In the genomic region with DNA sequence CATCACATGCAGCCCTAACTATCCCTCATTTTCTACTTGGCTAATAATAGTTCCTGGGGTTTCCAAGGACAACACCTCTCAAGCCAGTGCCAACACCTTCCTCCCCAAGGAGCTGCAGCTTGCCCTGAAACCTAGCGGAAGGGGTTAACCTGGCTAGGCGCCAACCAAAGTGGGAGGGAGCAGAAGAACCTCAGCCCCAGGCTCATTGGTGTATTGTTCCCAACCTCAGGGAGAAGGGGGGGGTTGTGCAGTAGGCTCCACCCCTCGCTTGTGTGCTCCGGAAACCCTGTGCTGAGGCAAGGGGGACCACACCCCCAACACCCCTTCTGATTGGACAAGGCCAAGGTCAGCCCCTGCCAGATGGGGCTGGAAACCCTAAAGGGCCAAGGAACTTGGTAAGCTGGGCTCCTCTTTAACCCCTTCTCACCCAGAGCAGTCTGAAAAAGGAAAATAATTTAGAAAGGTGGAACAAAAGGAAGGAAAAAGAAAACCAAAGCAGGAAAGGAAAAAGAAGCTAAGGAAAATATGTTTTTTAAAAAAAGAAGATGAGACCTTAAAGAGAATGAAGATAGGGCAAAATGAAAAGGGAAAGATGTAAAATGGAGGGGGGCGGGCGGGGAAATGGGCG, we compare ENCODE assay signal across 8 cellular contexts. TPM values are rescaled to one million over a fixed set of nuclear protein-coding genes. Genes with fewer than 3 reads are reported as not detected.
DNase-seq lines count a peak whose midpoint lies in the region; ATAC-seq and TF ChIP-seq lines count a peak whose summit lies in the region.

No MANE protein-coding gene starts in this region.

- ATAC-seq in GM21528 (IDR thresholded peaks at IDR 0.05; ENCODE audit: low FRiP score, unreplicated experiment) (peak; percentile 42), Panc1 (peak; percentile 54)
- ATAC-seq in naive thymus-derived CD4-positive, alpha-beta T cell: peak; percentile 87

- H3K27ac ChIP-seq in Panc1 (ENCODE audit: low read length): peak overlapping the region; percentile 62
- H3K27ac ChIP-seq in esophagus squamous epithelium: peak overlapping the region; percentile 95 to 99 (median 98)
- peak overlapping the region; percentile 98 for H3K27ac ChIP-seq in naive thymus-derived CD4-positive, alpha-beta T cell (ENCODE audit: low read depth, low read length)

- WGBS in esophagus squamous epithelium, 2 donors: 28 to 39% methylated on average over 3 to 5 of the region's 7 CpGs

- DNase-seq in COR-L47 (lab: John Stamatoyannopoulos, UW): peak; percentile 97
- no peak for DNase-seq in Panc1 (ENCODE audit: low read depth, low spot score)
- DNase-seq in activated T-cell treated with anti-CD3 and anti-CD28 coated beads, Interleukin-2, amount 50 U/mL, for 48 hours: peak; percentile 96
- DNase-seq in esophagus squamous epithelium (lab: John Stamatoyannopoulos, UW): peak; percentile 89
- peak; percentile 78 to 99 (median 99) for DNase-seq in naive thymus-derived CD4-positive, alpha-beta T cell
- peak; percentile 91 to 98 for DNase-seq in stimulated activated CD8-positive, alpha-beta memory T cell treated with anti-CD3 and anti-CD28 coated beads, Interleukin-7, amount 100 ng/mL, for 48 hours (ENCODE audit: extremely low read depth in 1 of 2, low read depth in 1 of 2)

- in situ Hi-C loops in Panc1 (cut with HindIII; ENCODE audit: low pct_unique_long_range_greater_than_20kb, low sequenced_read_pairs): no loop called here

- H3K36me3 ChIP-seq in Panc1 (ENCODE audit: control insufficient read depth, insufficient read depth, low read length) (peaks cover 33% of the 10 kb centered on the region), esophagus squamous epithelium (peaks cover 31 to 54% (median 39%) of the 10 kb centered on the region in 3 donors)
- H3K36me3 ChIP-seq in naive thymus-derived CD4-positive, alpha-beta T cell (ENCODE audit: control insufficient read depth in 2 of 3, insufficient read depth in 3 of 3, low read length in 3 of 3): peaks cover 12 to 64% (median 34%) of the 10 kb centered on the region in 3 experiments

- peaks cover 2% of the 10 kb centered on the region for H3K27me3 Mint-ChIP-seq in IgD-negative memory B cell
- no peaks in the 10 kb centered on the region for H3K27me3 Mint-ChIP-seq in naive thymus-derived CD4-positive, alpha-beta T cell

- H3K27ac Mint-ChIP-seq in IgD-negative memory B cell: peak overlapping the region; percentile 92 to 98 (median 94)
- peak overlapping the region; percentile 90 to 98 (median 97) for H3K27ac Mint-ChIP-seq in naive thymus-derived CD4-positive, alpha-beta T cell

- H3K36me3 Mint-ChIP-seq in IgD-negative memory B cell: peaks cover 11% of the 10 kb centered on the region
- H3K36me3 Mint-ChIP-seq in naive thymus-derived CD4-positive, alpha-beta T cell: peaks cover 16 to 64% (median 51%) of the 10 kb centered on the region in 5 donors

- CTCF ChIA-PET in Panc1 (lab: Charles Lee): no interaction called here
- CTCF ChIA-PET in naive thymus-derived CD4-positive, alpha-beta T cell (lab: Charles Lee): interaction anchor here (0.7 to 1.7 kb wide), 7 partner anchors 8 to 91 kb away, joined by 3 to 8 read pairs (median 4); a partner anchor contains a TSS

- intact Hi-C loops in Panc1 (cut with micrococcal nuclease; ENCODE audit: unreplicated experiment) (no loop called here), esophagus squamous epithelium (cut with DNase I) (loop anchor here (5.0 kb wide), 1 partner anchor 73 kb away; a partner anchor contains a TSS)
- intact Hi-C loops in naive thymus-derived CD4-positive, alpha-beta T cell (cut with micrococcal nuclease): loop anchor here (1.0 to 2.0 kb wide), 15 partner anchors 8 to 282 kb away; a partner anchor contains a TSS

- no peak for TF ChIP-seq POLR2A in esophagus squamous epithelium (IDR thresholded peaks at IDR 0.05)

- H3K4me3 Mint-ChIP-seq in IgD-negative memory B cell: peak overlapping the region; percentile 89 to 99 (median 96)
- H3K4me3 Mint-ChIP-seq in naive thymus-derived CD4-positive, alpha-beta T cell: peak overlapping the region; percentile 85 to 99 (median 94)

- H3K9me3 ChIP-seq in Panc1 (ENCODE audit: control insufficient read depth, insufficient read depth, low read depth, low read length) (no peaks in the 10 kb centered on the region), esophagus squamous epithelium (no peaks in the 10 kb centered on the region)
- no peaks in the 10 kb centered on the region for H3K9me3 ChIP-seq in naive thymus-derived CD4-positive, alpha-beta T cell (ENCODE audit: control insufficient read depth in 2 of 3, low read length in 3 of 3)

- H3K4me1 Mint-ChIP-seq in IgD-negative memory B cell: peaks cover 31 to 47% (median 37%) of the 10 kb centered on the region in 3 donors
- peaks cover 48 to 70% (median 59%) of the 10 kb centered on the region in 7 donors for H3K4me1 Mint-ChIP-seq in naive thymus-derived CD4-positive, alpha-beta T cell

- POLR2A ChIA-PET in Panc1 (lab: Charles Lee): interaction anchor here (0.7 kb wide), 2 partner anchors 46 to 103 kb away, joined by 3 to 7 read pairs; no protein-coding TSS in a partner anchor
- POLR2A ChIA-PET in naive thymus-derived CD4-positive, alpha-beta T cell (lab: Charles Lee): interaction anchor here (0.6 to 15.2 kb wide), 27 partner anchors 8 to 1486 kb away, joined by 3 to 219 read pairs (median 6); a partner anchor contains a TSS

- H3K27me3 ChIP-seq in Panc1 (ENCODE audit: control insufficient read depth, insufficient read depth, low read length): no peaks in the 10 kb centered on the region
- no peaks in the 10 kb centered on the region for H3K27me3 ChIP-seq in esophagus squamous epithelium
- no peaks in the 10 kb centered on the region for H3K27me3 ChIP-seq in naive thymus-derived CD4-positive, alpha-beta T cell (ENCODE audit: control insufficient read depth in 2 of 2, insufficient read depth in 2 of 2, low read length in 2 of 2)

- TF ChIP-seq CTCF in Panc1 (IDR thresholded peaks at IDR 0.05) (no peak), esophagus squamous epithelium (IDR thresholded peaks at IDR 0.05) (peak in 1 of 6 experiments; percentile 17)

- H3K4me1 ChIP-seq in Panc1 (ENCODE audit: control insufficient read depth, insufficient read depth, low read length) (peaks cover 19% of the 10 kb centered on the region), esophagus squamous epithelium (peaks cover 27 to 60% (median 33%) of the 10 kb centered on the region in 3 donors)
- H3K4me1 ChIP-seq in naive thymus-derived CD4-positive, alpha-beta T cell (ENCODE audit: control insufficient read depth in 2 of 2, insufficient read depth in 2 of 2, low read length in 2 of 2): peaks cover 19 to 23% of the 10 kb centered on the region in 2 donors

- H3K4me3 ChIP-seq in Panc1 (ENCODE audit: low read depth in 2 of 2, low read length in 2 of 2) (peak overlapping the region; percentile 39 to 70), esophagus squamous epithelium (peak overlapping the region; percentile 89 to 99 (median 94))
- peak overlapping the region; percentile 71 for H3K4me3 ChIP-seq in naive thymus-derived CD4-positive, alpha-beta T cell (ENCODE audit: low read length)

- no TSS peak for BruUV-seq in Panc1 (replicated peaks; lab: Mats Ljungman, UMichigan)

- peaks cover 0 to 3% (median 0%) of the 10 kb centered on the region in 3 donors for H3K9me3 Mint-ChIP-seq in IgD-negative memory B cell
- peaks cover 0 to 1% (median 0%) of the 10 kb centered on the region in 11 donors for H3K9me3 Mint-ChIP-seq in naive thymus-derived CD4-positive, alpha-beta T cell

RNA-seq across cellular contexts. Expression of a gene that starts 2.5 kb away (rescaled TPM):
- 32.9 TPM for polyA plus RNA-seq in IgD-negative memory B cell
- total RNA-seq in Panc1 (2021; ENCODE audit: unreplicated experiment) (163 TPM), esophagus squamous epithelium (100 to 1,000 TPM; 103 to 132 (median 111) TPM)
- 129 TPM for polyA plus RNA-seq in Panc1 (2012; ENCODE audit: insufficient read length)
- total RNA-seq in naive thymus-derived CD4-positive, alpha-beta T cell: 100 to 1,000 TPM; 134 to 238 (median 199) TPM
- 10 to 100 TPM; 25.6 to 46.4 TPM for polyA plus RNA-seq in naive thymus-derived CD4-positive, alpha-beta T cell

RNA-seq across cellular contexts. Expression of a gene that starts 7.9 kb away (rescaled TPM):
- polyA plus RNA-seq in IgD-negative memory B cell: 19.2 TPM
- total RNA-seq in Panc1 (2021; ENCODE audit: unreplicated experiment): 19.9 TPM
- polyA plus RNA-seq in Panc1 (2012; ENCODE audit: insufficient read length): 21.9 TPM
- 10 to 100 TPM in 1 of 4 donors, 1 to 10 TPM in 3; 5.0 to 12.7 (median 8.0) TPM for total RNA-seq in esophagus squamous epithelium
- total RNA-seq in naive thymus-derived CD4-positive, alpha-beta T cell: 10 to 100 TPM; 34.5 to 54.6 (median 37.4) TPM
- polyA plus RNA-seq in naive thymus-derived CD4-positive, alpha-beta T cell: 10 to 100 TPM; 20.2 to 25.4 TPM

RNA-seq across cellular contexts. Expression of a gene that starts 13.4 kb away (rescaled TPM):
- polyA plus RNA-seq in IgD-negative memory B cell: 13.8 TPM
- total RNA-seq in Panc1 (2021; ENCODE audit: unreplicated experiment): 88.8 TPM
- 77.9 TPM for polyA plus RNA-seq in Panc1 (2012; ENCODE audit: insufficient read length)
- 10 to 100 TPM; 34.7 to 58.6 (median 53.6) TPM for total RNA-seq in esophagus squamous epithelium
- total RNA-seq in naive thymus-derived CD4-positive, alpha-beta T cell: 100 to 1,000 TPM; 152 to 209 (median 188) TPM
- 10 to 100 TPM; 14.6 to 23.9 TPM for polyA plus RNA-seq in naive thymus-derived CD4-positive, alpha-beta T cell

RNA-seq across cellular contexts. Expression of a gene that starts 13.9 kb away (rescaled TPM):
- 0.19 TPM for polyA plus RNA-seq in IgD-negative memory B cell
- total RNA-seq in Panc1 (2021; ENCODE audit: unreplicated experiment): 2.7 TPM
- 5.8 TPM for polyA plus RNA-seq in Panc1 (2012; ENCODE audit: insufficient read length)
- 10 to 100 TPM in 1 of 4 donors, 1 to 10 TPM in 3; 5.5 to 10.8 (median 7.2) TPM for total RNA-seq in esophagus squamous epithelium
- 1 to 10 TPM; 1.2 to 2.4 (median 2.0) TPM for total RNA-seq in naive thymus-derived CD4-positive, alpha-beta T cell
- polyA plus RNA-seq in naive thymus-derived CD4-positive, alpha-beta T cell: under 1 TPM in 1 of 2 donors, not detected in 1; 0.51 TPM

RNA-seq across cellular contexts. Expression of a gene that starts 22.6 kb away (rescaled TPM):
- 36.1 TPM for polyA plus RNA-seq in IgD-negative memory B cell
- total RNA-seq in Panc1 (2021; ENCODE audit: unreplicated experiment): 68.2 TPM
- polyA plus RNA-seq in Panc1 (2012; ENCODE audit: insufficient read length): 82.8 TPM
- total RNA-seq in esophagus squamous epithelium: 10 to 100 TPM in 3 of 4 donors, 1 to 10 TPM in 1; 8.6 to 17.2 (median 12.9) TPM
- total RNA-seq in naive thymus-derived CD4-positive, alpha-beta T cell: 10 to 100 TPM; 55.8 to 78.1 (median 71.2) TPM
- polyA plus RNA-seq in naive thymus-derived CD4-positive, alpha-beta T cell: 10 to 100 TPM; 35.0 to 41.9 TPM
